Comparison of ENCODE assay signal across 8 cellular contexts in the genomic region with DNA sequence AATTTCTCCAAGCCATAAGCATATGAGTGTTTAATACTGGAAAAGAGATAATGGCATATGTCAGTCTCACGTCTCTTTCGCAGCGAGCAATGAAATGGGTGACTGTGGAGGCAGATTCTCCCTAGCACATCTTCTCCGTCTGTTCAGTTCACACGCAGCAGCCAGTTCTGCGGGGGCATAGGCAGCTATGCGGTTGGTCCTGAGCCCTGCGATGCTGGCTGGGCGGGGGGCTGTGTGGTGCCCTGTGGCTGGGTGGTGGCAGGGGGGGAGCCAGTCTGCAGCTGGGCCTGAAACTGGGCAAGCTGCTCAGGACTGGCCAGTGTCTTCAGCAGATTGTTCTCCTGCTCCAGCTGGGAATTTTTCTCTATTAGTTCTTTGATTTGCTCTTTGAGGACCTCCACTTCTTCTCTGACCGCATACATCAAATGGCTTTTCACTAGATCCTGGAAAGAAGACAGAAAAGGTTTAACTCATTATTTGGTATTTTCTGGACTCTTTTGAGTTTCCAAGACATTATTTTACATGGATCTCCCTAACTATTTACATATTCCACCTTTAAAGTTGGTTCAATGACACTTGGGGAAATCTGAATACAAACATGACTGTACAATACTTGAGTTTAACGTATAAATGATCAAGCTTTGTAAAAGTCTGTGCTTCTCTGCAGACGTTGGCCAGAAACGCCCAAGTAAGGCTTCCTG.
A peak's percentile ranks its signal among the peaks of the same experiment; 100 is the strongest.
DNase-seq lines count a peak whose midpoint lies in the region; ATAC-seq and TF ChIP-seq lines count a peak whose summit lies in the region.

No MANE protein-coding gene starts in this region.

- intact Hi-C loops in left ventricle myocardium superior (cut with micrococcal nuclease): loop anchor here (5.0 kb wide), 2 partner anchors 197 to 382 kb away; no protein-coding TSS in a partner anchor

- peak overlapping the region; percentile 22 for H3K9ac ChIP-seq in rectal smooth muscle tissue (ENCODE audit: low read length)

- peaks cover 13% of the 10 kb centered on the region for H3K4me1 ChIP-seq in rectal smooth muscle tissue (ENCODE audit: control insufficient read depth, insufficient read depth, low read length)

- H3K9me3 Mint-ChIP-seq in WTC11: no peaks in the 10 kb centered on the region

- CTCF ChIA-PET in WTC11 (lab: Charles Lee): interaction anchor here (0.9 to 1.7 kb wide), 3 partner anchors 30 to 191 kb away, joined by 3 to 4 read pairs (median 3); no protein-coding TSS in a partner anchor

- peak overlapping the region; percentile 94 for H3K4me3 Mint-ChIP-seq in WTC11

- H3K27me3 Mint-ChIP-seq in WTC11 (ENCODE audit: low read depth): no peaks in the 10 kb centered on the region

- H3K27ac ChIP-seq in rectal smooth muscle tissue (ENCODE audit: low read depth, low read length): peak overlapping the region; percentile 81

- no peak for ATAC-seq in WTC11
- no peak for ATAC-seq in left ventricle myocardium superior
- ATAC-seq in GM19467 (IDR thresholded peaks at IDR 0.05; ENCODE audit: unreplicated experiment): no peak
- no peak for ATAC-seq in HG02970 (IDR thresholded peaks at IDR 0.05; ENCODE audit: low FRiP score, unreplicated experiment)

- peaks cover 7% of the 10 kb centered on the region for H3K36me3 ChIP-seq in rectal smooth muscle tissue (ENCODE audit: control insufficient read depth, insufficient read depth, low read length)

- no peaks in the 10 kb centered on the region for H3K27me3 ChIP-seq in rectal smooth muscle tissue (ENCODE audit: control insufficient read depth, insufficient read depth, low read length)

- POLR2A ChIA-PET in WTC11 (lab: Charles Lee): interaction anchor here (0.8 to 4.5 kb wide), 22 partner anchors 9 to 556 kb away, joined by 3 to 60 read pairs (median 4); partner anchors contain the start of gene TSC22D1

- H3K4me1 Mint-ChIP-seq in WTC11: peaks cover 22% of the 10 kb centered on the region

- H3K27ac Mint-ChIP-seq in WTC11: peak overlapping the region; percentile 90

- TF ChIP-seq CTCF in GM12865 (IDR thresholded peaks at IDR 0.05; ENCODE audit: insufficient read depth, low read depth, low read length, missing control alignments) (no peak), WTC11 (IDR thresholded peaks at IDR 0.05) (no peak)

- H3K4me3 ChIP-seq in GM12865 (ENCODE audit: low read depth, low read length) (peak overlapping the region; percentile 20), rectal smooth muscle tissue (ENCODE audit: low read length) (peak overlapping the region; percentile 76)

- H3K36me3 Mint-ChIP-seq in WTC11: peaks cover 23% of the 10 kb centered on the region

- DNase-seq in GM12865 (ENCODE audit: low read depth) (no peak), WTC11 (ENCODE audit: low spot score) (no peak), left ventricle myocardium superior (peak; percentile 35), DMS114 treated with DMSO at 0.1 percent for 48 hours (lab: John Stamatoyannopoulos, UW; ENCODE audit: unreplicated experiment) (no peak)
- no peak for DNase-seq in stimulated activated CD4-positive, alpha-beta T cell treated with anti-CD3 and anti-CD28 coated beads, Interleukin-15, amount 100 ng/mL, for 24 hours

TF ChIP-seq in WTC11, 78 proteins besides CTCF, POLR2A, EP300 and RAD21:
- TF ChIP-seq, protein P1, sequence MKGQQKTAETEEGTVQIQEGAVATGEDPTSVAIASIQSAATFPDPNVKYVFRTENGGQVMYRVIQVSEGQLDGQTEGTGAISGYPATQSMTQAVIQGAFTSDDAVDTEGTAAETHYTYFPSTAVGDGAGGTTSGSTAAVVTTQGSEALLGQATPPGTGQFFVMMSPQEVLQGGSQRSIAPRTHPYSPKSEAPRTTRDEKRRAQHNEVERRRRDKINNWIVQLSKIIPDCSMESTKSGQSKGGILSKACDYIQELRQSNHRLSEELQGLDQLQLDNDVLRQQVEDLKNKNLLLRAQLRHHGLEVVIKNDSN (CRISPR knock-in tag; IDR thresholded peaks at IDR 0.05): no peak
- TF ChIP-seq, protein P2, sequence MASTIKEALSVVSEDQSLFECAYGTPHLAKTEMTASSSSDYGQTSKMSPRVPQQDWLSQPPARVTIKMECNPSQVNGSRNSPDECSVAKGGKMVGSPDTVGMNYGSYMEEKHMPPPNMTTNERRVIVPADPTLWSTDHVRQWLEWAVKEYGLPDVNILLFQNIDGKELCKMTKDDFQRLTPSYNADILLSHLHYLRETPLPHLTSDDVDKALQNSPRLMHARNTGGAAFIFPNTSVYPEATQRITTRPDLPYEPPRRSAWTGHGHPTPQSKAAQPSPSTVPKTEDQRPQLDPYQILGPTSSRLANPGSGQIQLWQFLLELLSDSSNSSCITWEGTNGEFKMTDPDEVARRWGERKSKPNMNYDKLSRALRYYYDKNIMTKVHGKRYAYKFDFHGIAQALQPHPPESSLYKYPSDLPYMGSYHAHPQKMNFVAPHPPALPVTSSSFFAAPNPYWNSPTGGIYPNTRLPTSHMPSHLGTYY (CRISPR knock-in tag; IDR thresholded peaks at IDR 0.05): peak; percentile 62; the same call in 1 of the 2 replicates
- 0 out of 2 replicates have a peak, but pooled peaks have one; percentile 25 for TF ChIP-seq ZNF232 (CRISPR knock-in tag; IDR thresholded peaks at IDR 0.05)
- no peak for TF ChIP-seq TP53 (CRISPR knock-in tag; IDR thresholded peaks at IDR 0.05)
- no peak for TF ChIP-seq ZBTB21 (CRISPR knock-in tag; IDR thresholded peaks at IDR 0.05; ENCODE audit: borderline replicate concordance)
- no peak for TF ChIP-seq ZNF396 (CRISPR knock-in tag; IDR thresholded peaks at IDR 0.05; ENCODE audit: borderline replicate concordance)
- TF ChIP-seq ZBTB43 (CRISPR knock-in tag; IDR thresholded peaks at IDR 0.05): no peak
- TF ChIP-seq ATF1 (CRISPR knock-in tag; IDR thresholded peaks at IDR 0.05): no peak
- no peak for TF ChIP-seq ZNF281 (CRISPR knock-in tag; IDR thresholded peaks at IDR 0.05)
